Comparison of ENCODE assay signal across 5 cellular contexts in genomic region chr14:38191491-38191890, GRCh38. TPM values are rescaled to one million over a fixed set of nuclear protein-coding genes. Genes with fewer than 3 reads are reported as not detected.
"Had no signal": no experiment of that assay in that cellular context is flagged by ENCODE, and none has a peak within 500 bp of the region (broad histone marks: within the 10 kb centered on the region; RNA-seq: fewer than 3 reads in every experiment).

No MANE protein-coding gene starts in this region.

RNA-seq across cellular contexts. Expression of gene SSTR1, which starts 16.2 kb away (rescaled TPM):
- total RNA-seq: activated CD4-positive, alpha-beta memory T cell treated with anti-CD3 and anti-CD28 coated beads, Interleukin-2, amount 10 ng/mL, durations not matched to agents 7 days and 5 days; activated CD4-positive, alpha-beta T cell treated with anti-CD3 and anti-CD28 coated beads, Interleukin-2, amount 10 ng/mL, durations not matched to agents 7 days and 5 days; activated T-cell treated with anti-CD3 and anti-CD28 coated beads, Interleukin-2, amount 50 U/mL, for 72 hours; astrocyte; T-helper 1 cell treated with Interleukin-12 subunit alpha and Interleukin-12 subunit beta and Interleukin-4 antibody, amounts not matched to agents 30 ng/mL and 1 ng/mL, for 36 hours had no signal
